ENCODE assay signal across 8 cellular contexts in genomic region chr12:122082621-122083356, GRCh38. TPM values are rescaled to one million over a fixed set of nuclear protein-coding genes. Genes with fewer than 3 reads are reported as not detected.
DNase-seq lines count a peak whose midpoint lies in the region; ATAC-seq and TF ChIP-seq lines count a peak whose summit lies in the region.

No MANE protein-coding gene starts in this region.

- H3K9ac ChIP-seq in OCI-LY3 (ENCODE audit: low read length) = no peak overlapping the region
- H3K9ac ChIP-seq in colonic mucosa (ENCODE audit: low read depth in 2 of 2, low read length in 2 of 2) = peak overlapping the region; percentile 27 to 87

- POLR2A ChIA-PET in HEK293T (lab: Yijun Ruan, JAX) = interaction anchor here (1.2 kb wide), 1 partner anchor 14 kb away, joined by 4 read pairs; no protein-coding TSS in a partner anchor

- peaks cover 49% of the 10 kb centered on the region for H4K20me1 ChIP-seq in OCI-LY3 (ENCODE audit: insufficient read depth, low read length)

- DNase-seq in CD14-positive monocyte (ENCODE audit: low spot score) (no peak), colonic mucosa (no peak), neural crest cell (ENCODE audit: low read depth, low spot score) (no peak), NCI-H1105 (lab: John Stamatoyannopoulos, UW) (no peak), HEK293T (ENCODE audit: extremely low spot score) (no peak)

- H3K9me3 Mint-ChIP-seq in CD14-positive monocyte = peaks cover 0 to 2% (median 0%) of the 10 kb centered on the region in 7 donors
- H3K9me3 Mint-ChIP-seq in neural crest cell = no peaks in the 10 kb centered on the region

- intact Hi-C loops in CD14-positive monocyte (cut with micrococcal nuclease) (loop anchor here in 1 of 2 donors (10.0 kb wide), 1 partner anchor 288 kb away; the partner anchor contains the start of gene RHOF), colonic mucosa (cut with DNase I) (loop anchor here (5.0 kb wide), 1 partner anchor 35 kb away; no protein-coding TSS in a partner anchor)

- peak overlapping the region; percentile 58 for H3K4me3 ChIP-seq in OCI-LY3 (ENCODE audit: low read length)
- peak overlapping the region; percentile 81 for H3K4me3 ChIP-seq in colonic mucosa

- TF ChIP-seq CTCF in CD14-positive monocyte (IDR thresholded peaks at IDR 0.05) (no peak), OCI-LY3 (IDR thresholded peaks at IDR 0.05; ENCODE audit: low read depth, low read length) (no peak), colonic mucosa (IDR thresholded peaks at IDR 0.05) (no peak), neural crest cell (conservative IDR thresholded peaks at IDR 0.05) (no peak)

- H3K36me3 ChIP-seq in OCI-LY3 (replicated peaks; ENCODE audit: low read depth, low read length) = peaks cover 17% of the 10 kb centered on the region
- no peaks in the 10 kb centered on the region for H3K36me3 ChIP-seq in colonic mucosa

- H3K27ac ChIP-seq in OCI-LY3 (ENCODE audit: low read length) = no peak overlapping the region
- peak overlapping the region; percentile 80 for H3K27ac ChIP-seq in colonic mucosa

- H3K4me3 Mint-ChIP-seq in CD14-positive monocyte (peak overlapping the region; percentile 97 to 98), neural crest cell (peak overlapping the region; percentile 69)

- H3K9me3 ChIP-seq in OCI-LY3 (ENCODE audit: insufficient read depth, low read length) (no peaks in the 10 kb centered on the region), colonic mucosa (no peaks in the 10 kb centered on the region)

- H3K4me1 ChIP-seq in OCI-LY3 (ENCODE audit: low read length) (peaks cover 49% of the 10 kb centered on the region), colonic mucosa (peaks cover 23% of the 10 kb centered on the region)

- peak overlapping the region; percentile 98 for H3K4me2 ChIP-seq in OCI-LY3 (ENCODE audit: low read length)

- CTCF ChIA-PET in HEK293T (lab: Yijun Ruan, JAX) = no interaction called here

- H3K27me3 ChIP-seq in OCI-LY3 (ENCODE audit: low read depth, low read length) = no peaks in the 10 kb centered on the region
- H3K27me3 ChIP-seq in colonic mucosa = no peaks in the 10 kb centered on the region

- no peak overlapping the region for H2AFZ ChIP-seq in OCI-LY3 (ENCODE audit: low read depth, low read length)

- H3K4me1 Mint-ChIP-seq in CD14-positive monocyte = peaks cover 73% of the 10 kb centered on the region
- H3K4me1 Mint-ChIP-seq in neural crest cell = peaks cover 56% of the 10 kb centered on the region

- H3K79me2 ChIP-seq in OCI-LY3 (ENCODE audit: low read length) = peaks cover 80% of the 10 kb centered on the region

- H3K27me3 Mint-ChIP-seq in CD14-positive monocyte (ENCODE audit: low read depth in 3 of 3) = peaks cover 0 to 1% (median 1%) of the 10 kb centered on the region in 3 donors
- H3K27me3 Mint-ChIP-seq in neural crest cell (ENCODE audit: low read depth) = peaks cover 17% of the 10 kb centered on the region

- H3K36me3 Mint-ChIP-seq in CD14-positive monocyte (peaks cover 35 to 43% of the 10 kb centered on the region in 2 donors), neural crest cell (ENCODE audit: low read depth) (peaks cover 7% of the 10 kb centered on the region)

- no peak for ATAC-seq in HG02763 (IDR thresholded peaks at IDR 0.05; ENCODE audit: unreplicated experiment)
- no peak for ATAC-seq in HG03159 (IDR thresholded peaks at IDR 0.05; ENCODE audit: unreplicated experiment)

- H3K27ac Mint-ChIP-seq in CD14-positive monocyte (peak overlapping the region in 4 of 7 donors; percentile 46 to 98 (median 74)), neural crest cell (ENCODE audit: unreplicated experiment) (peak overlapping the region; percentile 4)

TF ChIP-seq in HEK293T, 16 proteins besides CTCF, POLR2A, EP300 and RAD21:
- TF ChIP-seq LEF1 (IDR thresholded peaks at IDR 0.05; ENCODE audit: borderline replicate concordance) = no peak
- no peak for TF ChIP-seq NFRKB (IDR thresholded peaks at IDR 0.05)
- no peak for TF ChIP-seq FOXK2 (IDR thresholded peaks at IDR 0.05)
- TF ChIP-seq CTBP1 (IDR thresholded peaks at IDR 0.05; ENCODE audit: borderline replicate concordance) = no peak
- no peak for TF ChIP-seq SP1 (IDR thresholded peaks at IDR 0.05)
- TF ChIP-seq FOXA1 (IDR thresholded peaks at IDR 0.05) = no peak
- TF ChIP-seq ARNT (IDR thresholded peaks at IDR 0.05) = no peak
- TF ChIP-seq ELF4 (IDR thresholded peaks at IDR 0.05) = no peak
- TF ChIP-seq ZNF384 (IDR thresholded peaks at IDR 0.05) = no peak
- TF ChIP-seq, protein P1, sequence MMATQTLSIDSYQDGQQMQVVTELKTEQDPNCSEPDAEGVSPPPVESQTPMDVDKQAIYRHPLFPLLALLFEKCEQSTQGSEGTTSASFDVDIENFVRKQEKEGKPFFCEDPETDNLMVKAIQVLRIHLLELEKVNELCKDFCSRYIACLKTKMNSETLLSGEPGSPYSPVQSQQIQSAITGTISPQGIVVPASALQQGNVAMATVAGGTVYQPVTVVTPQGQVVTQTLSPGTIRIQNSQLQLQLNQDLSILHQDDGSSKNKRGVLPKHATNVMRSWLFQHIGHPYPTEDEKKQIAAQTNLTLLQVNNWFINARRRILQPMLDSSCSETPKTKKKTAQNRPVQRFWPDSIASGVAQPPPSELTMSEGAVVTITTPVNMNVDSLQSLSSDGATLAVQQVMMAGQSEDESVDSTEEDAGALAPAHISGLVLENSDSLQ (IDR thresholded peaks at IDR 0.05) = no peak
- TF ChIP-seq TARDBP (IDR thresholded peaks at IDR 0.05) = no peak
TF ChIP-seq in HEK293T: peak in this region for 0.

RNA-seq across cellular contexts. Expression of gene MLXIP, which starts 4.2 kb away (rescaled TPM):
- polyA plus RNA-seq in CD14-positive monocyte = 1 to 10 TPM; 4.5 to 4.6 TPM
- total RNA-seq in colonic mucosa = 100 to 1,000 TPM; 158 to 201 TPM
- total RNA-seq in neural crest cell = 39.8 and 44.5 TPM in 2 replicates
